ENCODE assay signal across 19 cellular contexts in genomic region chr2:167814881-167815718, GRCh38.
DNase-seq lines count a peak whose midpoint lies in the region; ATAC-seq lines count a peak whose summit lies in the region.
"Had no signal": no experiment of that assay in that cellular context is flagged by ENCODE, and none has a peak within 500 bp of the region (broad histone marks: within the 10 kb centered on the region; RNA-seq: fewer than 3 reads in every experiment).

No MANE protein-coding gene starts in this region.

- peak overlapping the region; percentile 45 for H3K4me3 ChIP-seq in endocrine pancreas (ENCODE audit: control insufficient read depth, insufficient read depth, low read length)
- H3K4me3 ChIP-seq: BLaER1 treated with 17β-estradiol and CSF1 and Interleukin-3, amounts not matched to agents 10 nM and 100 nM; smooth muscle cell had no signal

- DNase-seq in activated T-cell treated with anti-CD3 and anti-CD28 coated beads, Interleukin-2, amount 50 U/mL, for 48 hours: no peak
- no peak for DNase-seq in stimulated activated CD4-positive, alpha-beta T cell treated with anti-CD3 and anti-CD28 coated beads, Interleukin-2, amount 100 ng/mL, for 48 hours
- DNase-seq in OCI-M2 (lab: John Stamatoyannopoulos, UW; ENCODE audit: unreplicated experiment) (no peak), iPS-NIHi7 (ENCODE audit: extremely low spot score) (no peak)
- DNase-seq: activated CD8-positive, alpha-beta memory T cell treated with anti-CD3 and anti-CD28 coated beads for 24 hours; activated naive CD8-positive, alpha-beta T cell treated with anti-CD3 and anti-CD28 coated beads, Interleukin-2, amount 50 U/mL, for 24 hours; caudate nucleus; effector memory CD4-positive, alpha-beta T cell; NCI-H187 treated with DMSO at 0.1 percent for 48 hours; NCI-H446 treated with DMSO at 0.1 percent for 48 hours had no signal

- no peaks in the 10 kb centered on the region for H3K36me3 ChIP-seq in endocrine pancreas (ENCODE audit: control insufficient read depth, insufficient read depth, low read length)
- H3K36me3 ChIP-seq: BLaER1 treated with 17β-estradiol and CSF1 and Interleukin-3, amounts not matched to agents 10 nM and 100 nM had no signal

- peaks cover 12% of the 10 kb centered on the region for H3K4me1 ChIP-seq in endocrine pancreas (ENCODE audit: control insufficient read depth, insufficient read depth, low read length)
- H3K4me1 ChIP-seq: BLaER1 treated with 17β-estradiol and CSF1 and Interleukin-3, amounts not matched to agents 10 nM and 100 nM had no signal

- no peaks in the 10 kb centered on the region for H3K9me3 ChIP-seq in endocrine pancreas (ENCODE audit: control insufficient read depth, low read length)
- H3K9me3 ChIP-seq: BLaER1 treated with 17β-estradiol and CSF1 and Interleukin-3, amounts not matched to agents 10 nM and 100 nM had no signal

- H3K27me3 ChIP-seq in endocrine pancreas (ENCODE audit: control insufficient read depth, insufficient read depth, low read length): no peaks in the 10 kb centered on the region
- H3K27me3 ChIP-seq: BLaER1 treated with 17β-estradiol and CSF1 and Interleukin-3, amounts not matched to agents 10 nM and 100 nM had no signal

- no peak overlapping the region for H3K9ac ChIP-seq in endocrine pancreas (ENCODE audit: control insufficient read depth, insufficient read depth, low read length)
- H3K9ac ChIP-seq: BLaER1 treated with 17β-estradiol and CSF1 and Interleukin-3, amounts not matched to agents 10 nM and 100 nM had no signal

- ATAC-seq in GM18861 (IDR thresholded peaks at IDR 0.05; ENCODE audit: unreplicated experiment): peak; percentile 76
- peak; percentile 67 for ATAC-seq in GM21515 (IDR thresholded peaks at IDR 0.05; ENCODE audit: unreplicated experiment)
- ATAC-seq in HG03175 (IDR thresholded peaks at IDR 0.05; ENCODE audit: unreplicated experiment): peak; percentile 77
- ATAC-seq: activated naive CD8-positive, alpha-beta T cell treated with anti-CD3 and anti-CD28 coated beads, Interleukin-2, amount 50 U/mL, for 24 hours; HCT116; Right ventricle myocardium inferior; stimulated activated effector memory CD8-positive, alpha-beta T cell treated with anti-CD3 and anti-CD28 coated beads, Interleukin-12 subunit alpha, Interleukin-12 subunit beta, amount 100 ng/mL, for 72 hours had no signal
